9 cellular contexts compared by ENCODE assay signal in genomic region chr14:92728781-92729364, GRCh38. TPM values are rescaled to one million over a fixed set of nuclear protein-coding genes. Genes with fewer than 3 reads are reported as not detected.
DNase-seq lines count a peak whose midpoint lies in the region; ATAC-seq and TF ChIP-seq lines count a peak whose summit lies in the region.
"Had no signal": no experiment of that assay in that cellular context is flagged by ENCODE, and none has a peak within 500 bp of the region (broad histone marks: within the 10 kb centered on the region; RNA-seq: fewer than 3 reads in every experiment).

No MANE protein-coding gene starts in this region.

- no TSS peak for BruUV-seq in Calu3 (replicated peaks; lab: Mats Ljungman, UMichigan)

- peaks cover 6% of the 10 kb centered on the region for H3K9me3 Mint-ChIP-seq in Calu3 (ENCODE audit: low read depth, unreplicated experiment)

- H3K4me3 Mint-ChIP-seq in Calu3 (ENCODE audit: low read depth, unreplicated experiment) = no peak overlapping the region
- H3K4me3 Mint-ChIP-seq: brain had no signal

- H3K4me1 Mint-ChIP-seq in Calu3 (ENCODE audit: low read depth, unreplicated experiment) = peaks cover 29% of the 10 kb centered on the region

- H3K27me3 Mint-ChIP-seq in Calu3 (ENCODE audit: unreplicated experiment) = no peaks in the 10 kb centered on the region
- H3K27me3 Mint-ChIP-seq: brain had no signal

- ATAC-seq in GM21367 (IDR thresholded peaks at IDR 0.05; ENCODE audit: unreplicated experiment) (peak; percentile 74), GM21737 (IDR thresholded peaks at IDR 0.05; ENCODE audit: unreplicated experiment) (no peak), GM18907 (IDR thresholded peaks at IDR 0.05; ENCODE audit: unreplicated experiment) (no peak)
- ATAC-seq in stimulated activated naive CD8-positive, alpha-beta T cell treated with anti-CD3 and anti-CD28 coated beads, Interleukin-15, Interleukin-2, amounts not matched to agents 100 U/mL and 50 U/mL, for 24 hours = peak; percentile 78

- no peak for TF ChIP-seq CTCF in Calu3 (IDR thresholded peaks at IDR 0.05; ENCODE audit: unreplicated experiment)

- peak overlapping the region; percentile 45 for H3K27ac Mint-ChIP-seq in Calu3 (ENCODE audit: unreplicated experiment)

- CTCF ChIA-PET in Calu3 (lab: Charles Lee) = interaction anchor here (0.7 to 0.9 kb wide), 3 partner anchors 15 to 245 kb away, joined by 5 to 6 read pairs (median 6); no protein-coding TSS in a partner anchor

- H3K36me3 Mint-ChIP-seq in Calu3 (ENCODE audit: insufficient read depth, unreplicated experiment) = peaks cover 21% of the 10 kb centered on the region

- peak; percentile 33 for DNase-seq in Calu3
- DNase-seq in NCI-H128 (lab: John Stamatoyannopoulos, UW; ENCODE audit: unreplicated experiment) = peak; percentile 26
- DNase-seq in cerebellum (ENCODE audit: low spot score) = peak; percentile 43
- DNase-seq in stimulated activated naive CD8-positive, alpha-beta T cell treated with anti-CD3 and anti-CD28 coated beads, Interleukin-15, Interleukin-2, amounts not matched to agents 100 U/mL and 50 U/mL, for 24 hours = peak; percentile 41
- DNase-seq in effector CD8-positive, alpha-beta T cell (lab: John Stamatoyannopoulos, UW) = no peak

- intact Hi-C loops in Calu3 (cut with micrococcal nuclease; ENCODE audit: unreplicated experiment) = no loop called here

RNA-seq across cellular contexts. Expression of gene LGMN, which starts 19.6 kb away (rescaled TPM):
- total RNA-seq in Calu3 (2022) (64.9 and 84.6 TPM in 2 replicates), cerebellum (24.5 TPM)

Comparison
In these comparisons a context has a peak if more than half of its experiments do, and no peak if none do; other contexts are left out.
1. ATAC-seq: peak in GM21367 (single experiment) and stimulated activated naive CD8-positive, alpha-beta T cell treated with anti-CD3 and anti-CD28 coated beads, Interleukin-15, Interleukin-2, amounts not matched to agents 100 U/mL and 50 U/mL, for 24 hours (single experiment); none in GM21737 (single experiment) and GM18907 (single experiment).